ENCODE assay signal across 12 cellular contexts in the genomic region with DNA sequence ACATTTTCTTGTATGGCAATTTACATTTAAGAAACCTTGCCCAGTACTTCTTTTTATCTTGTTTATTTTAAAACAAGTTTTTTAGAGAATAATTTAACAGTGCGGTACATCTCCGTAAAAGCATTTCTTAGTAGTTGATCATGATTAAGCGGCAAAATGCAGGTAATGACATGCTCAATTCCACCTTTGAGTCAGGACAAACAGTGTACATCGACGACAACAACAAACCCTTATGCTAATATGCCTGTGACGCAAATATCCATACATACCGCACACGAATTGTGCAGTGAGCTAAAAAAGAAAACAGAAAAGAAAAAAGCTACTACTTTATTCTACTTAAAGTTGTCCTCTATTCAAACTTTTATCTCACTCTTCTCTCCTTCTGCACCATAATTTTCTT. TPM values are rescaled to one million over a fixed set of nuclear protein-coding genes. Genes with fewer than 3 reads are reported as not detected.
DNase-seq lines count a peak whose midpoint lies in the region; ATAC-seq and TF ChIP-seq lines count a peak whose summit lies in the region.
"Had no signal": no experiment of that assay in that cellular context is flagged by ENCODE, and none has a peak within 500 bp of the region (broad histone marks: within the 10 kb centered on the region; RNA-seq: fewer than 3 reads in every experiment).

No MANE protein-coding gene starts in this region.

- H3K4me3 Mint-ChIP-seq in CD8-positive, alpha-beta T cell, result peak overlapping the region; percentile 64
- H3K4me3 Mint-ChIP-seq in progenitor cell of endocrine pancreas (ENCODE audit: low read depth), result peak overlapping the region; percentile 98
- H3K4me3 Mint-ChIP-seq: activated T-helper 17 cell treated with anti-CD3 and anti-CD28 coated beads, Interleukin-2, amount 50 U/mL, for 72 hours had no signal

- no peaks in the 10 kb centered on the region for H3K36me3 ChIP-seq in CD8-positive, alpha-beta T cell (ENCODE audit: insufficient read depth, low read length)
- H3K36me3 ChIP-seq in WERI-Rb-1, result no peaks in the 10 kb centered on the region

- peaks cover 40% of the 10 kb centered on the region for H3K27me3 Mint-ChIP-seq in CD8-positive, alpha-beta T cell (ENCODE audit: low read depth)
- H3K27me3 Mint-ChIP-seq in progenitor cell of endocrine pancreas, result peaks cover 33% of the 10 kb centered on the region

- H3K9me3 ChIP-seq in CD8-positive, alpha-beta T cell (ENCODE audit: low read length), result no peaks in the 10 kb centered on the region
- no peaks in the 10 kb centered on the region for H3K9me3 ChIP-seq in WERI-Rb-1 (ENCODE audit: severe bottlenecking)

- peak overlapping the region; percentile 63 for H3K4me3 ChIP-seq in CD8-positive, alpha-beta T cell (ENCODE audit: low read depth, low read length)
- peak overlapping the region; percentile 96 for H3K4me3 ChIP-seq in WERI-Rb-1 (ENCODE audit: low read depth, low read length)
- H3K4me3 ChIP-seq: K562 had no signal

- H3K27me3 ChIP-seq in CD8-positive, alpha-beta T cell (ENCODE audit: insufficient read depth, low read length), result no peaks in the 10 kb centered on the region
- H3K27me3 ChIP-seq in WERI-Rb-1 (ENCODE audit: insufficient read depth, low read depth, severe bottlenecking) (no peaks in the 10 kb centered on the region), foreskin keratinocyte (no peaks in the 10 kb centered on the region)

- POLR2A ChIA-PET in CD8-positive, alpha-beta T cell (lab: Charles Lee), result interaction anchor here (0.6 kb wide), 1 partner anchor 1161 kb away, joined by 3 read pairs; no protein-coding TSS in a partner anchor

- H3K9me3 Mint-ChIP-seq in CD8-positive, alpha-beta T cell, result no peaks in the 10 kb centered on the region
- no peaks in the 10 kb centered on the region for H3K9me3 Mint-ChIP-seq in progenitor cell of endocrine pancreas (ENCODE audit: low read depth)
- H3K9me3 Mint-ChIP-seq: activated T-helper 17 cell treated with anti-CD3 and anti-CD28 coated beads, Interleukin-2, amount 50 U/mL, for 72 hours had no signal

- ATAC-seq in CD8-positive, alpha-beta T cell, result no peak
- ATAC-seq in foreskin keratinocyte (peak; percentile 69), HG02763 (IDR thresholded peaks at IDR 0.05; ENCODE audit: unreplicated experiment) (no peak), HG03521 (IDR thresholded peaks at IDR 0.05; ENCODE audit: unreplicated experiment) (no peak), HG03354 (IDR thresholded peaks at IDR 0.05; ENCODE audit: poor library complexity, severe bottlenecking, unreplicated experiment) (no peak)
- ATAC-seq: activated T-helper 17 cell treated with anti-CD3 and anti-CD28 coated beads, Interleukin-2, amount 50 U/mL, for 72 hours; K562 had no signal

- peaks cover 11% of the 10 kb centered on the region for H3K4me1 Mint-ChIP-seq in CD8-positive, alpha-beta T cell (ENCODE audit: low read depth)
- peaks cover 19% of the 10 kb centered on the region for H3K4me1 Mint-ChIP-seq in progenitor cell of endocrine pancreas (ENCODE audit: low read depth)
- H3K4me1 Mint-ChIP-seq: activated T-helper 17 cell treated with anti-CD3 and anti-CD28 coated beads, Interleukin-2, amount 50 U/mL, for 72 hours had no signal

- H3K27ac Mint-ChIP-seq in CD8-positive, alpha-beta T cell, result no peak overlapping the region
- H3K27ac Mint-ChIP-seq in progenitor cell of endocrine pancreas, result peak overlapping the region; percentile 98
- H3K27ac Mint-ChIP-seq: activated T-helper 17 cell treated with anti-CD3 and anti-CD28 coated beads, Interleukin-2, amount 50 U/mL, for 72 hours had no signal

- peaks cover 3% of the 10 kb centered on the region for H3K4me1 ChIP-seq in CD8-positive, alpha-beta T cell (ENCODE audit: insufficient read depth, low read length)
- H3K4me1 ChIP-seq in foreskin keratinocyte, result peaks cover 6% of the 10 kb centered on the region

- no peaks in the 10 kb centered on the region for H3K36me3 Mint-ChIP-seq in CD8-positive, alpha-beta T cell
- H3K36me3 Mint-ChIP-seq in progenitor cell of endocrine pancreas (ENCODE audit: insufficient read depth), result no peaks in the 10 kb centered on the region

- no peak for TF ChIP-seq CTCF in CD8-positive, alpha-beta T cell (IDR thresholded peaks at IDR 0.05)
- TF ChIP-seq CTCF in WERI-Rb-1 (IDR thresholded peaks at IDR 0.05; ENCODE audit: low read depth, low read length), result no peak
- TF ChIP-seq CTCF in foreskin keratinocyte (conservative IDR thresholded peaks at IDR 0.05), result no peak
- no peak for TF ChIP-seq CTCF in progenitor cell of endocrine pancreas (IDR thresholded peaks at IDR 0.05; ENCODE audit: unreplicated experiment)

- no peak for DNase-seq in CD8-positive, alpha-beta T cell
- no peak for DNase-seq in WERI-Rb-1
- peak; percentile 84 to 93 for DNase-seq in foreskin keratinocyte
- DNase-seq in progenitor cell of endocrine pancreas (ENCODE audit: low spot score, unreplicated experiment), result no peak
- no peak for DNase-seq in AG08395 (ENCODE audit: low spot score)
- DNase-seq: GDM1, SHP77 treated with DMSO at 0.1 percent for 48 hours had no signal

- CTCF ChIA-PET in CD8-positive, alpha-beta T cell (lab: Charles Lee), result no interaction called here

- intact Hi-C loops in CD8-positive, alpha-beta T cell (cut with DNase I, micrococcal nuclease), result no loop called here

- H3K27ac ChIP-seq in CD8-positive, alpha-beta T cell (ENCODE audit: low read depth, low read length), result peak overlapping the region; percentile 61
- no peak overlapping the region for H3K27ac ChIP-seq in WERI-Rb-1
- H3K27ac ChIP-seq in foreskin keratinocyte, result peak overlapping the region; percentile 87

RNA-seq across cellular contexts. Expression of a gene that starts 1.9 kb away (rescaled TPM):
- under 1 TPM in 1 of 2 experiments, not detected in 1; 0.05 TPM for total RNA-seq in CD8-positive, alpha-beta T cell
- total RNA-seq in foreskin keratinocyte, result 0.51 and 0.81 TPM in 2 replicates
- polyA plus RNA-seq in foreskin keratinocyte, result 0.15 and 0.20 TPM in 2 replicates
- 11.4 and 13.4 TPM in 2 replicates for total RNA-seq in progenitor cell of endocrine pancreas

Comparison
In these comparisons a context has a peak if more than half of its experiments do, and no peak if none do; other contexts are left out.
1. DNase-seq: peak in foreskin keratinocyte (2 of 2); none in CD8-positive, alpha-beta T cell (0 of 7), WERI-Rb-1 (single experiment), progenitor cell of endocrine pancreas (single experiment) and AG08395 (single experiment).